ENCODE assay signal across 8 cellular contexts in genomic region chr12:570949-571794, GRCh38.
DNase-seq lines count a peak whose midpoint lies in the region; ATAC-seq, FAIRE-seq and TF ChIP-seq lines count a peak whose summit lies in the region.

No MANE protein-coding gene starts in this region.

- DNase-seq in BJ (ENCODE audit: low read depth), result no peak
- peak; percentile 70 for DNase-seq in HuH-7 (ENCODE audit: low spot score)
- peak; percentile 88 for DNase-seq in bronchial epithelial cell (ENCODE audit: low read depth)
- peak; percentile 79 to 83 for DNase-seq in left lung
- DNase-seq in thoracic aorta (ENCODE audit: low spot score), result peak; percentile 68
- no peak for DNase-seq in stimulated activated naive CD8-positive, alpha-beta T cell treated with anti-CD3 and anti-CD28 coated beads, Interleukin-15, Interleukin-2, amounts not matched to agents 100 U/mL and 50 U/mL, for 24 hours
- DNase-seq in DMS79 treated with DMSO at 0.1 percent for 48 hours (lab: John Stamatoyannopoulos, UW), result no peak

- intact Hi-C loops in left lung (cut with DNase I), result loop anchor here in 1 of 2 donors (5.0 to 10.0 kb wide), 3 partner anchors 181 to 374 kb away; partner anchors contain the start of genes RAD52 and WNK1

- peak overlapping the region; percentile 81 to 87 for H3K27ac ChIP-seq in left lung
- peak overlapping the region; percentile 97 to 98 for H3K27ac ChIP-seq in thoracic aorta

- no peak for FAIRE-seq in bronchial epithelial cell (lab: Jason Lieb, UNC)

- H3K4me1 ChIP-seq in left lung, result peaks cover 11 to 44% of the 10 kb centered on the region in 2 donors
- peaks cover 11 to 33% of the 10 kb centered on the region in 2 donors for H3K4me1 ChIP-seq in thoracic aorta (ENCODE audit: control insufficient read depth in 1 of 2, low read depth in 2 of 2)

- ATAC-seq in left lung, result peak; percentile 50
- peak; percentile 74 for ATAC-seq in thoracic aorta (ENCODE audit: insufficient number of reproducible peaks, low FRiP score, low read depth)
- ATAC-seq in stimulated activated naive CD8-positive, alpha-beta T cell treated with anti-CD3 and anti-CD28 coated beads, Interleukin-15, Interleukin-2, amounts not matched to agents 100 U/mL and 50 U/mL, for 24 hours, result no peak
- ATAC-seq in GM18861 (IDR thresholded peaks at IDR 0.05; ENCODE audit: unreplicated experiment), result no peak

- H3K4me3 ChIP-seq in BJ (ENCODE audit: low read depth, low read length) (peak overlapping the region; percentile 59), bronchial epithelial cell (ENCODE audit: low read depth, low read length) (peak overlapping the region; percentile 42), left lung (peak overlapping the region; percentile 45 to 55), thoracic aorta (peak overlapping the region; percentile 86)

- no peaks in the 10 kb centered on the region for H3K36me3 ChIP-seq in BJ (ENCODE audit: control insufficient read depth, insufficient read depth, low read length)
- H3K36me3 ChIP-seq in bronchial epithelial cell (ENCODE audit: control insufficient read depth, insufficient read depth, low read length), result no peaks in the 10 kb centered on the region
- no peaks in the 10 kb centered on the region for H3K36me3 ChIP-seq in left lung
- no peaks in the 10 kb centered on the region for H3K36me3 ChIP-seq in thoracic aorta

- no peaks in the 10 kb centered on the region for H3K9me3 ChIP-seq in left lung
- no peaks in the 10 kb centered on the region for H3K9me3 ChIP-seq in thoracic aorta

- H3K27me3 ChIP-seq in BJ (ENCODE audit: control insufficient read depth, insufficient read depth, low read length), result no peaks in the 10 kb centered on the region
- H3K27me3 ChIP-seq in bronchial epithelial cell (ENCODE audit: control insufficient read depth, insufficient read depth, low read length), result no peaks in the 10 kb centered on the region
- H3K27me3 ChIP-seq in left lung, result no peaks in the 10 kb centered on the region
- H3K27me3 ChIP-seq in thoracic aorta (replicated peaks; ENCODE audit: insufficient read depth), result no peaks in the 10 kb centered on the region

- CTCF ChIA-PET in BJ (lab: Yijun Ruan, JAX), result interaction anchor here (0.6 to 9.7 kb wide), 21 partner anchors 11 to 1012 kb away, joined by 3 to 85 read pairs (median 4); partner anchors contain the start of genes RAD52 and WNK1

- TF ChIP-seq CTCF in BJ (IDR thresholded peaks at IDR 0.05; ENCODE audit: insufficient read depth, low read depth, low read length), result no peak
- no peak for TF ChIP-seq CTCF in bronchial epithelial cell (IDR thresholded peaks at IDR 0.05; ENCODE audit: insufficient read depth, low read length, severe bottlenecking)
- no peak for TF ChIP-seq CTCF in left lung (IDR thresholded peaks at IDR 0.05)
- TF ChIP-seq CTCF in thoracic aorta (IDR thresholded peaks at IDR 0.05), result no peak

- POLR2A ChIA-PET in BJ (lab: Charles Lee), result interaction anchor here (1.2 kb wide), 1 partner anchor 180 kb away, joined by 3 read pairs; no protein-coding TSS in a partner anchor

Comparison
In these comparisons a context has a peak if more than half of its experiments do, and no peak if none do; other contexts are left out.
1. DNase-seq: peak in HuH-7 (single experiment), bronchial epithelial cell (single experiment), left lung (2 of 2) and thoracic aorta (single experiment); none in BJ (single experiment), stimulated activated naive CD8-positive, alpha-beta T cell treated with anti-CD3 and anti-CD28 coated beads, Interleukin-15, Interleukin-2, amounts not matched to agents 100 U/mL and 50 U/mL, for 24 hours (single experiment) and DMS79 treated with DMSO at 0.1 percent for 48 hours (single experiment).
2. ATAC-seq: peak in left lung (single experiment) and thoracic aorta (single experiment); none in stimulated activated naive CD8-positive, alpha-beta T cell treated with anti-CD3 and anti-CD28 coated beads, Interleukin-15, Interleukin-2, amounts not matched to agents 100 U/mL and 50 U/mL, for 24 hours (single experiment) and GM18861 (single experiment).
3. Peak in every context shown above with its lines, with median percentiles within 50 percentile points of each other: H3K4me3 ChIP-seq.